In the genomic region with DNA sequence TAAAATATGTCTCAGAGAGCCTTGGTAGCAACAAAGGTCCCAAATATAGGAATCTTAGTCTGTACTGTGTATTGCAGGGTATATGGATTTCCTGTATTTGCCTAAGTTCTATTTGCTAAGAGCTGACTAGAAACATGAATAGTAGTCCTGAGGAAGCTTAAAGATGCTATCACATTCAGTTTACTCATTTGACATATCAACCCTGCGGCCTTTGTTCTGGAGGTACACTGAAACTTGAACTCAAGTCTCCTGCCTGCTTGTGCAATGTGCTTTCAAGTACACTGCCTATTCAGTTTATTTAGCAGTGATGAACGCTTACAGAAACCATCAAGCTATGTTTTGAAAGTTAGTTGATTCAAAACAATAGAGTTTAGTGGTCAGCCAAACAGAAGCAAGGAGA, we compare ENCODE assay signal across 1 cellular context.
TF ChIP-seq lines count a peak whose summit lies in the region.

No MANE protein-coding gene starts in this region.

TF ChIP-seq in A549, 52 proteins besides CTCF, POLR2A, EP300 and RAD21:
- TF ChIP-seq, protein P1, sequence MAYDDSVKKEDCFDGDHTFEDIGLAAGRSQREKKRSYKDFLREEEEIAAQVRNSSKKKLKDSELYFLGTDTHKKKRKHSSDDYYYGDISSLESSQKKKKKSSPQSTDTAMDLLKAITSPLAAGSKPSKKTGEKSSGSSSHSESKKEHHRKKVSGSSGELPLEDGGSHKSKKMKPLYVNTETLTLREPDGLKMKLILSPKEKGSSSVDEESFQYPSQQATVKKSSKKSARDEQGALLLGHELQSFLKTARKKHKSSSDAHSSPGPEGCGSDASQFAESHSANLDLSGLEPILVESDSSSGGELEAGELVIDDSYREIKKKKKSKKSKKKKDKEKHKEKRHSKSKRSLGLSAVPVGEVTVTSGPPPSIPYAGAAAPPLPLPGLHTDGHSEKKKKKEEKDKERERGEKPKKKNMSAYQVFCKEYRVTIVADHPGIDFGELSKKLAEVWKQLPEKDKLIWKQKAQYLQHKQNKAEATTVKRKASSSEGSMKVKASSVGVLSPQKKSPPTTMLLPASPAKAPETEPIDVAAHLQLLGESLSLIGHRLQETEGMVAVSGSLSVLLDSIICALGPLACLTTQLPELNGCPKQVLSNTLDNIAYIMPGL (CRISPR knock-in tag; IDR thresholded peaks at IDR 0.05; ENCODE audit: borderline replicate concordance), result no peak
- TF ChIP-seq SREBF2 (IDR thresholded peaks at IDR 0.05) (no peak), EHF (CRISPR knock-in tag; IDR thresholded peaks at IDR 0.05) (no peak), RCOR1 (IDR thresholded peaks at IDR 0.05; ENCODE audit: low read depth, low read length) (no peak), TFCP2L1 (CRISPR knock-in tag; IDR thresholded peaks at IDR 0.05) (no peak)
